Comparison of ENCODE assay signal across 1 cellular context in the genomic region with DNA sequence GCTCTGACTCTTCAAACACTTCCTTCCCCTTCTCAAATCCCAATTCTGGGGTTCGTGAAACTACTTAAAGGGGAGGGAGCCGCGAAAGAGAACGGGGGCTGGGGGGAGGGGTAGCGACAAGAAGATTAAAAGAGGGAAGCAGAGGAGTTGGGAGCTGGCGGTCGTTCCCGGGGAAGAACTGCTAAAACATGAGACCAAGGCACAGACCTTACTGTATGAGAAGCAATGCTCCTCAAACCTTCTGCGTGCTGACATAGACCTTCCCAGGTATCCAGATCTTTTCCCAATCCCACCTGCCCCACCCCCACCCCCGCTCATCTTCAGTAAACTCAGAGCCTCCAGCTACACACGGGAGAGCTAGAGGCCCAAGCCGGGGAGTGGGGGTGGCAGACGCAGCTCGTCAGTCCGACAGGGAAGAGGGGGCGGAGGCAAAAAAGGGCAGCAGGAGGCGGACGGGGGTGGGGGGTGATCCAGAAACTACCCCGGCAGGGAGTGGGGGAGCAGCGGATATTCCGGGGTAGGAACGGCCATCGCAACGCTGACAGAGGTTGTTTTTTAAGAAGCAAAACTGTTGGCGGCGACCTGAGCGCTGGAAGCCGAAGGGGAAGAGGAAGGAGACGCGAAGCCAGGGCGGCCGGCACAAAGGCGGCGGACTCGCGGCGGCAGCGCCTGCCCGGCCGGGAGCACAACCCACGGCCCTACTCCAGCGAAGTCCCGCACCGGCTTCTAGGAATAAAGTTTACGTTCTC.
TF ChIP-seq lines count a peak whose summit lies in the region.

No MANE protein-coding gene starts in this region.

TF ChIP-seq in K562, 482 proteins besides CTCF, POLR2A, EP300 and RAD21 (continued from another document and continues in another):
- TF ChIP-seq, protein P1, sequence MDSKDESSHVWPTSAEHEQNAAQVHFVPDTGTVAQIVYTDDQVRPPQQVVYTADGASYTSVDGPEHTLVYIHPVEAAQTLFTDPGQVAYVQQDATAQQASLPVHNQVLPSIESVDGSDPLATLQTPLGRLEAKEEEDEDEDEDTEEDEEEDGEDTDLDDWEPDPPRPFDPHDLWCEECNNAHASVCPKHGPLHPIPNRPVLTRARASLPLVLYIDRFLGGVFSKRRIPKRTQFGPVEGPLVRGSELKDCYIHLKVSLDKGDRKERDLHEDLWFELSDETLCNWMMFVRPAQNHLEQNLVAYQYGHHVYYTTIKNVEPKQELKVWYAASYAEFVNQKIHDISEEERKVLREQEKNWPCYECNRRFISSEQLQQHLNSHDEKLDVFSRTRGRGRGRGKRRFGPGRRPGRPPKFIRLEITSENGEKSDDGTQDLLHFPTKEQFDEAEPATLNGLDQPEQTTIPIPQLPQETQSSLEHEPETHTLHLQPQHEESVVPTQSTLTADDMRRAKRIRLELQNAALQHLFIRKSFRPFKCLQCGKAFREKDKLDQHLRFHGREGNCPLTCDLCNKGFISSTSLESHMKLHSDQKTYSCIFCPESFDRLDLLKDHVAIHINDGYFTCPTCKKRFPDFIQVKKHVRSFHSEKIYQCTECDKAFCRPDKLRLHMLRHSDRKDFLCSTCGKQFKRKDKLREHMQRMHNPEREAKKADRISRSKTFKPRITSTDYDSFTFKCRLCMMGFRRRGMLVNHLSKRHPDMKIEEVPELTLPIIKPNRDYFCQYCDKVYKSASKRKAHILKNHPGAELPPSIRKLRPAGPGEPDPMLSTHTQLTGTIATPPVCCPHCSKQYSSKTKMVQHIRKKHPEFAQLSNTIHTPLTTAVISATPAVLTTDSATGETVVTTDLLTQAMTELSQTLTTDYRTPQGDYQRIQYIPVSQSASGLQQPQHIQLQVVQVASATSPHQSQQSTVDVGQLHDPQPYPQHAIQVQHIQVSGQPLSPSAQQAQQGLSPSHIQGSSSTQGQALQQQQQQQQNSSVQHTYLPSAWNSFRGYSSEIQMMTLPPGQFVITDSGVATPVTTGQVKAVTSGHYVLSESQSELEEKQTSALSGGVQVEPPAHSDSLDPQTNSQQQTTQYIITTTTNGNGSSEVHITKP (IDR thresholded peaks at IDR 0.05; ENCODE audit: partially characterized antibody): peak; percentile 95
- TF ChIP-seq RBM22 (IDR thresholded peaks at IDR 0.05; ENCODE audit: low read depth, low read length, poor library complexity, severe bottlenecking) (peak; percentile 70), TAF7 (tag; IDR thresholded peaks at IDR 0.05) (peak; percentile 9; the same call in 1 of the 2 replicates), LCOR (CRISPR knock-in tag; IDR thresholded peaks at IDR 0.05) (peak; percentile 32; the same call in 1 of the 2 replicates), POLR2AphosphoS2 (IDR thresholded peaks at IDR 0.05; ENCODE audit: low read length) (no peak), TAF9B (IDR thresholded peaks at IDR 0.05; ENCODE audit: partially characterized antibody) (peak; percentile 51), DACH1 (IDR thresholded peaks at IDR 0.05; ENCODE audit: partially characterized antibody) (peak; percentile 6), PHF8 (IDR thresholded peaks at IDR 0.05; ENCODE audit: borderline replicate concordance, low read length) (peak; percentile 77), CREB1 (IDR thresholded peaks at IDR 0.05) (no peak), CREB1 (CRISPR knock-in tag; IDR thresholded peaks at IDR 0.05) (0 out of 2 replicates have a peak, but pooled peaks have one; percentile 26), KDM4B (IDR thresholded peaks at IDR 0.05; ENCODE audit: borderline replicate concordance in 2 of 2, low read depth in 1 of 2) (peak in 1 of 2 experiments; percentile 34; a peak in 1 of 4 replicates), RNF2 (IDR thresholded peaks at IDR 0.05) (peak; percentile 66), PPARD (CRISPR knock-in tag; IDR thresholded peaks at IDR 0.05) (no peak), YY1 (IDR thresholded peaks at IDR 0.05; ENCODE audit: borderline replicate concordance in 1 of 3, control insufficient read depth in 1 of 3, extremely low read depth in 1 of 3, insufficient read depth in 3 of 3, insufficient read length in 1 of 3, insufficient replicate concordance in 2 of 3, low read depth in 1 of 3, low read length in 2 of 3) (peak in 2 of 3 experiments; percentile 55 to 71), GABPB1 (CRISPR knock-in tag; IDR thresholded peaks at IDR 0.05) (0 out of 2 replicates have a peak, but pooled peaks have one; percentile 14), ZNF79 (CRISPR knock-in tag; IDR thresholded peaks at IDR 0.05; ENCODE audit: low read depth) (no peak), CCNT2 (IDR thresholded peaks at IDR 0.05; ENCODE audit: borderline replicate concordance, extremely low read depth, insufficient read length, low read depth, low read length) (peak; percentile 61), KDM2B (CRISPR knock-in tag; IDR thresholded peaks at IDR 0.05) (0 out of 2 replicates have a peak, but pooled peaks have one; percentile 42), OTX1 (CRISPR knock-in tag; IDR thresholded peaks at IDR 0.05) (0 out of 2 replicates have a peak, but pooled peaks have one; percentile 22), LEF1 (IDR thresholded peaks at IDR 0.05) (peak; percentile 87), ZFX (CRISPR knock-in tag; IDR thresholded peaks at IDR 0.05) (peak; percentile 90), RB1 (IDR thresholded peaks at IDR 0.05; ENCODE audit: low read depth) (peak; percentile 51; the same call in 1 of the 2 replicates), SAP30 (IDR thresholded peaks at IDR 0.05; ENCODE audit: borderline replicate concordance, insufficient read depth, low read depth, low read length, poor library complexity, severe bottlenecking) (peak; percentile 30), SNIP1 (IDR thresholded peaks at IDR 0.05; ENCODE audit: low read depth) (no peak), SMAD1 (IDR thresholded peaks at IDR 0.05; ENCODE audit: low read depth, low read length, partially characterized antibody) (peak; percentile 54), CHD1 (IDR thresholded peaks at IDR 0.05; ENCODE audit: low read length) (peak; percentile 94), TRIM24 (IDR thresholded peaks at IDR 0.05) (peak in 1 of 2 experiments; percentile 58; a peak in 1 of 4 replicates), ZNF668 (CRISPR knock-in tag; IDR thresholded peaks at IDR 0.05) (no peak), KDM5B (IDR thresholded peaks at IDR 0.05; ENCODE audit: insufficient replicate concordance, low read depth, low read length) (peak; percentile 40)
- TF ChIP-seq, protein P2, sequence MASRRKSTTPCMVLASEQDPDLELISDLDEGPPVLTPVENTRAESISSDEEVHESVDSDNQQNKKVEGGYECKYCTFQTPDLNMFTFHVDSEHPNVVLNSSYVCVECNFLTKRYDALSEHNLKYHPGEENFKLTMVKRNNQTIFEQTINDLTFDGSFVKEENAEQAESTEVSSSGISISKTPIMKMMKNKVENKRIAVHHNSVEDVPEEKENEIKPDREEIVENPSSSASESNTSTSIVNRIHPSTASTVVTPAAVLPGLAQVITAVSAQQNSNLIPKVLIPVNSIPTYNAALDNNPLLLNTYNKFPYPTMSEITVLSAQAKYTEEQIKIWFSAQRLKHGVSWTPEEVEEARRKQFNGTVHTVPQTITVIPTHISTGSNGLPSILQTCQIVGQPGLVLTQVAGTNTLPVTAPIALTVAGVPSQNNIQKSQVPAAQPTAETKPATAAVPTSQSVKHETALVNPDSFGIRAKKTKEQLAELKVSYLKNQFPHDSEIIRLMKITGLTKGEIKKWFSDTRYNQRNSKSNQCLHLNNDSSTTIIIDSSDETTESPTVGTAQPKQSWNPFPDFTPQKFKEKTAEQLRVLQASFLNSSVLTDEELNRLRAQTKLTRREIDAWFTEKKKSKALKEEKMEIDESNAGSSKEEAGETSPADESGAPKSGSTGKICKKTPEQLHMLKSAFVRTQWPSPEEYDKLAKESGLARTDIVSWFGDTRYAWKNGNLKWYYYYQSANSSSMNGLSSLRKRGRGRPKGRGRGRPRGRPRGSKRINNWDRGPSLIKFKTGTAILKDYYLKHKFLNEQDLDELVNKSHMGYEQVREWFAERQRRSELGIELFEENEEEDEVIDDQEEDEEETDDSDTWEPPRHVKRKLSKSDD (conservative IDR thresholded peaks at IDR 0.05; ENCODE audit: low read length): 0 out of 2 replicates have a peak, but pooled peaks have one; percentile 36
- TF ChIP-seq, protein P3, sequence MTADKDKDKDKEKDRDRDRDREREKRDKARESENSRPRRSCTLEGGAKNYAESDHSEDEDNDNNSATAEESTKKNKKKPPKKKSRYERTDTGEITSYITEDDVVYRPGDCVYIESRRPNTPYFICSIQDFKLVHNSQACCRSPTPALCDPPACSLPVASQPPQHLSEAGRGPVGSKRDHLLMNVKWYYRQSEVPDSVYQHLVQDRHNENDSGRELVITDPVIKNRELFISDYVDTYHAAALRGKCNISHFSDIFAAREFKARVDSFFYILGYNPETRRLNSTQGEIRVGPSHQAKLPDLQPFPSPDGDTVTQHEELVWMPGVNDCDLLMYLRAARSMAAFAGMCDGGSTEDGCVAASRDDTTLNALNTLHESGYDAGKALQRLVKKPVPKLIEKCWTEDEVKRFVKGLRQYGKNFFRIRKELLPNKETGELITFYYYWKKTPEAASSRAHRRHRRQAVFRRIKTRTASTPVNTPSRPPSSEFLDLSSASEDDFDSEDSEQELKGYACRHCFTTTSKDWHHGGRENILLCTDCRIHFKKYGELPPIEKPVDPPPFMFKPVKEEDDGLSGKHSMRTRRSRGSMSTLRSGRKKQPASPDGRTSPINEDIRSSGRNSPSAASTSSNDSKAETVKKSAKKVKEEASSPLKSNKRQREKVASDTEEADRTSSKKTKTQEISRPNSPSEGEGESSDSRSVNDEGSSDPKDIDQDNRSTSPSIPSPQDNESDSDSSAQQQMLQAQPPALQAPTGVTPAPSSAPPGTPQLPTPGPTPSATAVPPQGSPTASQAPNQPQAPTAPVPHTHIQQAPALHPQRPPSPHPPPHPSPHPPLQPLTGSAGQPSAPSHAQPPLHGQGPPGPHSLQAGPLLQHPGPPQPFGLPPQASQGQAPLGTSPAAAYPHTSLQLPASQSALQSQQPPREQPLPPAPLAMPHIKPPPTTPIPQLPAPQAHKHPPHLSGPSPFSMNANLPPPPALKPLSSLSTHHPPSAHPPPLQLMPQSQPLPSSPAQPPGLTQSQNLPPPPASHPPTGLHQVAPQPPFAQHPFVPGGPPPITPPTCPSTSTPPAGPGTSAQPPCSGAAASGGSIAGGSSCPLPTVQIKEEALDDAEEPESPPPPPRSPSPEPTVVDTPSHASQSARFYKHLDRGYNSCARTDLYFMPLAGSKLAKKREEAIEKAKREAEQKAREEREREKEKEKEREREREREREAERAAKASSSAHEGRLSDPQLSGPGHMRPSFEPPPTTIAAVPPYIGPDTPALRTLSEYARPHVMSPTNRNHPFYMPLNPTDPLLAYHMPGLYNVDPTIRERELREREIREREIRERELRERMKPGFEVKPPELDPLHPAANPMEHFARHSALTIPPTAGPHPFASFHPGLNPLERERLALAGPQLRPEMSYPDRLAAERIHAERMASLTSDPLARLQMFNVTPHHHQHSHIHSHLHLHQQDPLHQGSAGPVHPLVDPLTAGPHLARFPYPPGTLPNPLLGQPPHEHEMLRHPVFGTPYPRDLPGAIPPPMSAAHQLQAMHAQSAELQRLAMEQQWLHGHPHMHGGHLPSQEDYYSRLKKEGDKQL (CRISPR knock-in tag; IDR thresholded peaks at IDR 0.05; ENCODE audit: borderline replicate concordance): no peak
- TF ChIP-seq, protein P4, sequence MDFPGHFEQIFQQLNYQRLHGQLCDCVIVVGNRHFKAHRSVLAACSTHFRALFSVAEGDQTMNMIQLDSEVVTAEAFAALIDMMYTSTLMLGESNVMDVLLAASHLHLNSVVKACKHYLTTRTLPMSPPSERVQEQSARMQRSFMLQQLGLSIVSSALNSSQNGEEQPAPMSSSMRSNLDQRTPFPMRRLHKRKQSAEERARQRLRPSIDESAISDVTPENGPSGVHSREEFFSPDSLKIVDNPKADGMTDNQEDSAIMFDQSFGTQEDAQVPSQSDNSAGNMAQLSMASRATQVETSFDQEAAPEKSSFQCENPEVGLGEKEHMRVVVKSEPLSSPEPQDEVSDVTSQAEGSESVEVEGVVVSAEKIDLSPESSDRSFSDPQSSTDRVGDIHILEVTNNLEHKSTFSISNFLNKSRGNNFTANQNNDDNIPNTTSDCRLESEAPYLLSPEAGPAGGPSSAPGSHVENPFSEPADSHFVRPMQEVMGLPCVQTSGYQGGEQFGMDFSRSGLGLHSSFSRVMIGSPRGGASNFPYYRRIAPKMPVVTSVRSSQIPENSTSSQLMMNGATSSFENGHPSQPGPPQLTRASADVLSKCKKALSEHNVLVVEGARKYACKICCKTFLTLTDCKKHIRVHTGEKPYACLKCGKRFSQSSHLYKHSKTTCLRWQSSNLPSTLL (IDR thresholded peaks at IDR 0.05): no peak
- TF ChIP-seq, protein P5, sequence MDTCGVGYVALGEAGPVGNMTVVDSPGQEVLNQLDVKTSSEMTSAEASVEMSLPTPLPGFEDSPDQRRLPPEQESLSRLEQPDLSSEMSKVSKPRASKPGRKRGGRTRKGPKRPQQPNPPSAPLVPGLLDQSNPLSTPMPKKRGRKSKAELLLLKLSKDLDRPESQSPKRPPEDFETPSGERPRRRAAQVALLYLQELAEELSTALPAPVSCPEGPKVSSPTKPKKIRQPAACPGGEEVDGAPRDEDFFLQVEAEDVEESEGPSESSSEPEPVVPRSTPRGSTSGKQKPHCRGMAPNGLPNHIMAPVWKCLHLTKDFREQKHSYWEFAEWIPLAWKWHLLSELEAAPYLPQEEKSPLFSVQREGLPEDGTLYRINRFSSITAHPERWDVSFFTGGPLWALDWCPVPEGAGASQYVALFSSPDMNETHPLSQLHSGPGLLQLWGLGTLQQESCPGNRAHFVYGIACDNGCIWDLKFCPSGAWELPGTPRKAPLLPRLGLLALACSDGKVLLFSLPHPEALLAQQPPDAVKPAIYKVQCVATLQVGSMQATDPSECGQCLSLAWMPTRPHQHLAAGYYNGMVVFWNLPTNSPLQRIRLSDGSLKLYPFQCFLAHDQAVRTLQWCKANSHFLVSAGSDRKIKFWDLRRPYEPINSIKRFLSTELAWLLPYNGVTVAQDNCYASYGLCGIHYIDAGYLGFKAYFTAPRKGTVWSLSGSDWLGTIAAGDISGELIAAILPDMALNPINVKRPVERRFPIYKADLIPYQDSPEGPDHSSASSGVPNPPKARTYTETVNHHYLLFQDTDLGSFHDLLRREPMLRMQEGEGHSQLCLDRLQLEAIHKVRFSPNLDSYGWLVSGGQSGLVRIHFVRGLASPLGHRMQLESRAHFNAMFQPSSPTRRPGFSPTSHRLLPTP (IDR thresholded peaks at IDR 0.05; ENCODE audit: borderline replicate concordance, extremely low read depth, insufficient read length): no peak
- TF ChIP-seq, protein P6, sequence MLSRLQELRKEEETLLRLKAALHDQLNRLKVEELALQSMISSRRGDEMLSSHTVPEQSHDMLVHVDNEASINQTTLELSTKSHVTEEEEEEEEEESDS (CRISPR knock-in tag; IDR thresholded peaks at IDR 0.05): no peak
